16 cellular contexts compared by ENCODE assay signal in the genomic region with DNA sequence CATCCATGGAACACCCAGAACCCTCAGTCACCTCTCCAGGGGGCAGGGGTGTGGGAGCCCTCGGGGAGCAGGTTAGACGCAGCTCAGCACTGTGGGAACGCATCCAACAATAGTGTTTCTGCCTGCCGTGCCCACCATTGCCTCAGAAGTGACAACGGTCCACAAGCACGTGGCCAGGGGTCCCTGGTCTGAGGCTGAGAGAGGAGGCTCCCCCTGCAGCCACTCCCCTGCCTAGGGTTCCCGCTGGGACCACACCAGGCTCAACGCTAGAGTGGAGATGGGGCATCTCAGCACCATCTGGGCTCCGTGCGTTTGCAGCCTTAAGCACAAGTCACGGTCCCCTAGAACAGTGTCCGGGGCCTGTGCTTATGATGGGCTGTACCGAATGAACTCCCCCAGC.
DNase-seq lines count a peak whose midpoint lies in the region; ATAC-seq and TF ChIP-seq lines count a peak whose summit lies in the region.
"Had no signal": no experiment of that assay in that cellular context is flagged by ENCODE, and none has a peak within 500 bp of the region (broad histone marks: within the 10 kb centered on the region; RNA-seq: fewer than 3 reads in every experiment).

No MANE protein-coding gene starts in this region.

- no peak overlapping the region for H3K56ac ChIP-seq in H9 (ENCODE audit: insufficient read length, low read depth, low read length)

- H2AFZ ChIP-seq in H9 (ENCODE audit: low read length) (no peak overlapping the region), neuronal stem cell (ENCODE audit: low read length) (no peak overlapping the region)
- H2AFZ ChIP-seq: GM23248 had no signal

- H3K18ac ChIP-seq in H9 (ENCODE audit: insufficient read length, low read depth, low read length) = no peak overlapping the region
- H3K18ac ChIP-seq in neuronal stem cell (ENCODE audit: low read length) = no peak overlapping the region

- no peak overlapping the region for H3K27ac ChIP-seq in H9 (ENCODE audit: insufficient read length, low read depth, low read length)
- H3K27ac ChIP-seq in VCaP = peak overlapping the region; percentile 80; the same call in 1 of the 2 replicates
- H3K27ac ChIP-seq in neuronal stem cell (replicated peaks; ENCODE audit: low read length) = no peak overlapping the region
- H3K27ac ChIP-seq: GM23248, SJSA1 had no signal

- H2AK5ac ChIP-seq in H9 (ENCODE audit: insufficient read length, low read length) (no peak overlapping the region), neuronal stem cell (ENCODE audit: low read depth, low read length) (peak overlapping the region; percentile 38)

- WGBS in H9 (ENCODE audit: extremely low coverage, insufficient read length, low lambda C conversion rate) = no CpG with 5 or more reads among the region's 13 CpGs
- WGBS in neuronal stem cell (ENCODE audit: extremely low coverage in 2 of 2, insufficient read length in 2 of 2, insufficient replicate concordance in 1 of 2), 2 donors = no CpG with 5 or more reads among the region's 13 CpGs

- H4K20me1 ChIP-seq in H9 (ENCODE audit: control insufficient read depth, insufficient read depth, insufficient read length) = no peaks in the 10 kb centered on the region

- H3K9ac ChIP-seq in H9 (ENCODE audit: extremely low read depth, insufficient read length, low read length) (no peak overlapping the region), neuronal stem cell (ENCODE audit: low read depth, low read length, poor library complexity) (no peak overlapping the region)
- H3K9ac ChIP-seq: GM23248 had no signal

- CTCF ChIA-PET in T-cell (lab: Charles Lee) = interaction anchor here in 1 of 2 donors (0.5 kb wide), 1 partner anchor 22 kb away, joined by 8 read pairs; no protein-coding TSS in a partner anchor

- no peak for TF ChIP-seq CTCF in H9 (conservative IDR thresholded peaks at IDR 0.05)
- no peak for TF ChIP-seq CTCF in VCaP (conservative IDR thresholded peaks at IDR 0.05)

- POLR2A ChIA-PET in activated naive CD8-positive, alpha-beta T cell treated with anti-CD3 and anti-CD28 coated beads, Interleukin-2, amount 10 ng/mL, durations not matched to agents 7 days and 5 days (lab: Charles Lee) = no interaction called here
- POLR2A ChIA-PET in T-cell (lab: Charles Lee) = no interaction called here

- H2BK15ac ChIP-seq in H9 (ENCODE audit: low read depth, low read length) = no peak overlapping the region
- no peak overlapping the region for H2BK15ac ChIP-seq in neuronal stem cell (ENCODE audit: low read length)

- no peak overlapping the region for H2BK5ac ChIP-seq in H9 (ENCODE audit: insufficient read length, low read length)
- no peak overlapping the region for H2BK5ac ChIP-seq in neuronal stem cell (ENCODE audit: low read length)

- no peak overlapping the region for H3T11ph ChIP-seq in H9 (ENCODE audit: low read length)

- no peak overlapping the region for H3K4me3 Mint-ChIP-seq in activated naive CD8-positive, alpha-beta T cell treated with anti-CD3 and anti-CD28 coated beads, Interleukin-2, amount 10 ng/mL, durations not matched to agents 7 days and 5 days
- H3K4me3 Mint-ChIP-seq in activated naive CD8-positive, alpha-beta T cell treated with anti-CD3 and anti-CD28 coated beads, Interleukin-2, amount 50 U/mL, for 24 hours = no peak overlapping the region
- H3K4me3 Mint-ChIP-seq in H9 (no peak overlapping the region), T-cell (no peak overlapping the region)
- H3K4me3 Mint-ChIP-seq: T-helper 17 cell had no signal

- H3K14ac ChIP-seq in H9 (ENCODE audit: insufficient read depth, low read length) = peak overlapping the region; percentile 1; the same call in 1 of the 2 replicates
- no peak overlapping the region for H3K14ac ChIP-seq in neuronal stem cell (ENCODE audit: low read length)

- no peak overlapping the region for H4K5ac ChIP-seq in H9 (ENCODE audit: insufficient read length, low read depth, low read length)

- H3K27ac Mint-ChIP-seq in activated naive CD8-positive, alpha-beta T cell treated with anti-CD3 and anti-CD28 coated beads, Interleukin-2, amount 10 ng/mL, durations not matched to agents 7 days and 5 days = no peak overlapping the region
- no peak overlapping the region for H3K27ac Mint-ChIP-seq in activated naive CD8-positive, alpha-beta T cell treated with anti-CD3 and anti-CD28 coated beads, Interleukin-2, amount 50 U/mL, for 24 hours
- H3K27ac Mint-ChIP-seq in H9 (no peak overlapping the region), T-cell (no peak overlapping the region)
- H3K27ac Mint-ChIP-seq: T-helper 17 cell had no signal

- H3K9me3 ChIP-seq in H9 (ENCODE audit: control insufficient read depth, low read depth, low read length) (no peaks in the 10 kb centered on the region), neuronal stem cell (replicated peaks in 1 of 2; ENCODE audit: control insufficient read depth in 2 of 2, insufficient read depth in 1 of 2, low read depth in 1 of 2, low read length in 2 of 2) (no peaks in the 10 kb centered on the region)
- H3K9me3 ChIP-seq: SJSA1 had no signal

- H3K9me3 Mint-ChIP-seq in activated naive CD8-positive, alpha-beta T cell treated with anti-CD3 and anti-CD28 coated beads, Interleukin-2, amount 10 ng/mL, durations not matched to agents 7 days and 5 days = no peaks in the 10 kb centered on the region
- no peaks in the 10 kb centered on the region for H3K9me3 Mint-ChIP-seq in activated naive CD8-positive, alpha-beta T cell treated with anti-CD3 and anti-CD28 coated beads, Interleukin-2, amount 50 U/mL, for 24 hours
- H3K9me3 Mint-ChIP-seq in H9 (no peaks in the 10 kb centered on the region), T-cell (no peaks in the 10 kb centered on the region)

- peak; percentile 20 for DNase-seq in activated naive CD8-positive, alpha-beta T cell treated with anti-CD3 and anti-CD28 coated beads, Interleukin-2, amount 10 ng/mL, durations not matched to agents 7 days and 5 days
- no peak for DNase-seq in activated naive CD8-positive, alpha-beta T cell treated with anti-CD3 and anti-CD28 coated beads, Interleukin-2, amount 50 U/mL, for 24 hours
- DNase-seq in H9 (no peak), neuronal stem cell (ENCODE audit: low spot score) (no peak), hippocampal formation (lab: John Stamatoyannopoulos, UW) (no peak), T-cell (no peak), iPS-NIHi7 (ENCODE audit: extremely low spot score) (no peak)
- DNase-seq: ACHN, DMS 273 treated with DMSO at 0.1 percent for 48 hours, DND-41, GM23248, T-helper 17 cell had no signal

- peaks cover 2% of the 10 kb centered on the region for H3K36me3 Mint-ChIP-seq in activated naive CD8-positive, alpha-beta T cell treated with anti-CD3 and anti-CD28 coated beads, Interleukin-2, amount 10 ng/mL, durations not matched to agents 7 days and 5 days
- H3K36me3 Mint-ChIP-seq in activated naive CD8-positive, alpha-beta T cell treated with anti-CD3 and anti-CD28 coated beads, Interleukin-2, amount 50 U/mL, for 24 hours (ENCODE audit: low read depth) = no peaks in the 10 kb centered on the region
- no peaks in the 10 kb centered on the region; a peak in 1 of 7 replicates for H3K36me3 Mint-ChIP-seq in H9 (ENCODE audit: insufficient read depth in 1 of 3, low read depth in 3 of 3)
- H3K36me3 Mint-ChIP-seq in T-cell = no peaks in the 10 kb centered on the region

- H3K4me3 ChIP-seq in neuronal stem cell (ENCODE audit: low read length in 2 of 2) = no peak overlapping the region
- H3K4me3 ChIP-seq: GM23248, K562, SJSA1 had no signal

- H3K36me3 ChIP-seq in neuronal stem cell (replicated peaks in 1 of 2; ENCODE audit: control insufficient read depth in 2 of 2, insufficient read depth in 2 of 2, low read length in 2 of 2) = peaks cover 0 to 2% of the 10 kb centered on the region in 2 donors
- H3K36me3 ChIP-seq: SJSA1 had no signal

- no peak overlapping the region for H4K91ac ChIP-seq in H9 (ENCODE audit: insufficient read length, low read depth, low read length)
- no peak overlapping the region for H4K91ac ChIP-seq in neuronal stem cell (ENCODE audit: low read depth, low read length, poor library complexity)

- H3K79me1 ChIP-seq in H9 (ENCODE audit: insufficient read depth, low read depth, low read length, poor library complexity, severe bottlenecking) (no peaks in the 10 kb centered on the region), neuronal stem cell (ENCODE audit: low read depth, low read length) (no peaks in the 10 kb centered on the region)

- H3K27me3 Mint-ChIP-seq in activated naive CD8-positive, alpha-beta T cell treated with anti-CD3 and anti-CD28 coated beads, Interleukin-2, amount 10 ng/mL, durations not matched to agents 7 days and 5 days = no peaks in the 10 kb centered on the region
- peaks cover 2% of the 10 kb centered on the region for H3K27me3 Mint-ChIP-seq in activated naive CD8-positive, alpha-beta T cell treated with anti-CD3 and anti-CD28 coated beads, Interleukin-2, amount 50 U/mL, for 24 hours
- H3K27me3 Mint-ChIP-seq in H9 (ENCODE audit: low read depth) (no peaks in the 10 kb centered on the region; the same call in 1 of the 2 replicates), T-cell (peaks cover 7% of the 10 kb centered on the region in 2 donors)
- H3K27me3 Mint-ChIP-seq: T-helper 17 cell had no signal

- H2BK20ac ChIP-seq in H9 (ENCODE audit: low read depth, low read length, poor library complexity, severe bottlenecking) = no peak overlapping the region

- no peaks in the 10 kb centered on the region for H3K79me2 ChIP-seq in H9 (ENCODE audit: insufficient read depth, low read length)

- peaks cover 5% of the 10 kb centered on the region for H3K4me1 Mint-ChIP-seq in activated naive CD8-positive, alpha-beta T cell treated with anti-CD3 and anti-CD28 coated beads, Interleukin-2, amount 10 ng/mL, durations not matched to agents 7 days and 5 days
- H3K4me1 Mint-ChIP-seq in activated naive CD8-positive, alpha-beta T cell treated with anti-CD3 and anti-CD28 coated beads, Interleukin-2, amount 50 U/mL, for 24 hours = peaks cover 6% of the 10 kb centered on the region
- H3K4me1 Mint-ChIP-seq in H9 (peaks cover 20 to 47% of the 10 kb centered on the region in 2 experiments), T-cell (peaks cover 2 to 6% (median 5%) of the 10 kb centered on the region in 3 donors)

- H3K4me1 ChIP-seq in H9 (ENCODE audit: insufficient read depth, low read length) = no peaks in the 10 kb centered on the region
- peaks cover 7 to 9% of the 10 kb centered on the region in 2 donors for H3K4me1 ChIP-seq in neuronal stem cell (ENCODE audit: control insufficient read depth in 2 of 2, insufficient read depth in 1 of 2, low read depth in 1 of 2, low read length in 2 of 2)
- H3K4me1 ChIP-seq: SJSA1 had no signal

- no peak for ATAC-seq in activated naive CD8-positive, alpha-beta T cell treated with anti-CD3 and anti-CD28 coated beads, Interleukin-2, amount 10 ng/mL, durations not matched to agents 7 days and 5 days (ENCODE audit: low read depth)
- ATAC-seq in activated naive CD8-positive, alpha-beta T cell treated with anti-CD3 and anti-CD28 coated beads, Interleukin-2, amount 50 U/mL, for 24 hours = no peak
- ATAC-seq in T-cell (replicated peaks in 1 of 4) = no peak
- ATAC-seq: HCT116, K562, T-helper 17 cell had no signal

- H4K8ac ChIP-seq in H9 (replicated peaks; ENCODE audit: insufficient read length, low read depth, low read length) (no peak overlapping the region), neuronal stem cell (ENCODE audit: low read depth, low read length) (no peak overlapping the region)

- H3K27me3 ChIP-seq in H9 (ENCODE audit: insufficient read depth, low read length) = no peaks in the 10 kb centered on the region
- no peaks in the 10 kb centered on the region for H3K27me3 ChIP-seq in neuronal stem cell (ENCODE audit: control insufficient read depth in 3 of 3, insufficient read depth in 3 of 3, low read depth in 1 of 3, low read length in 3 of 3)

- H3K4ac ChIP-seq in H9 (ENCODE audit: low read depth, low read length) (no peak overlapping the region), neuronal stem cell (ENCODE audit: low read length) (no peak overlapping the region)

- H3K23me2 ChIP-seq in H9 (ENCODE audit: insufficient read length, low read depth, low read length, poor library complexity, severe bottlenecking) = no peaks in the 10 kb centered on the region

- H2BK120ac ChIP-seq in H9 (ENCODE audit: low read depth, low read length, poor library complexity, severe bottlenecking) = no peak overlapping the region
- no peak overlapping the region for H2BK120ac ChIP-seq in neuronal stem cell (ENCODE audit: low read depth, low read length)

- H3K4me2 ChIP-seq in H9 (ENCODE audit: insufficient read depth, insufficient read length, low read length) (no peak overlapping the region), neuronal stem cell (ENCODE audit: insufficient read depth, low read length, poor library complexity, severe bottlenecking) (no peak overlapping the region)

- H3K23ac ChIP-seq in H9 (ENCODE audit: insufficient read length, low read depth, low read length) (no peak overlapping the region), neuronal stem cell (ENCODE audit: low read depth, low read length, poor library complexity) (no peak overlapping the region)

- H2BK12ac ChIP-seq in H9 (ENCODE audit: insufficient read length, low read depth, low read length) (no peak overlapping the region), neuronal stem cell (ENCODE audit: low read length) (no peak overlapping the region)
